24 cellular contexts compared by ENCODE assay signal in the genomic region with DNA sequence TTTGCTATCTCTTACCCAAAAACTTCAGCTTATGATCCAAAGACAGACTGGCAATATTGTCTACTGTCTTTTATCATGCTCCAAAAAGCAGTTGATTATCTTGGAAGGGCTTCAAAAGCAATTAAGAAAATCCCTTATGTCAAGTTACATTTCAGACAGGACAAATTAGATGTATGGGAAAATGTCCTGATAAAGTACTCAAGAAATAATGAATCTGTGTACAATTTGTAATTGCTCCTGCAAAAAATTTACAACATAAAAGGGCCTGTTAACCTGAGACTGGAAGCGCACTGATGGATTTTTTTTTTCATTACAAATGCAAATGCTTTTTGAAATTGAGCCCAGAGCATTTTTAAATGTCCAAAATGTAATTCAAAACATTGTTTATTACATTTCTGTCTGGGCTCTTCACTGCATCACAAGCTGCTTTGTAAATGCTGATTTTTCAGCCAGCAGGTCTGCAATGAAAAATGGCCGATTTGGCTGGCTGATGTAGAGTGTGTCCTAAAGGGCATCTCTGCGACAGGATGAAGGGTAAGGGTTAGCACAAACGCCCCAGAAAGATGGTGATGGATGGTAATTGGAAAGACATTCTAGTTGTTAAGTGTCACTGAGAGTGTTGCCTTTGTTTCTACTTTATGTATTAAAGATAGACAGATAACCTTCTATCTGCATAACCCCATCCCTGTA.
"Had no signal": no experiment of that assay in that cellular context is flagged by ENCODE, and none has a peak within 500 bp of the region (broad histone marks: within the 10 kb centered on the region; RNA-seq: fewer than 3 reads in every experiment).

No MANE protein-coding gene starts in this region.

- H3K36me3 ChIP-seq: left lung, right atrium auricular region, tibial artery had no signal

- H3K27ac Mint-ChIP-seq: activated CD4-positive, alpha-beta memory T cell treated with anti-CD3 and anti-CD28 coated beads, Interleukin-2, amount 10 ng/mL, durations not matched to agents 7 days and 5 days; activated CD8-positive, alpha-beta memory T cell treated with anti-CD3 and anti-CD28 coated beads, Interleukin-2, amount 10 ng/mL, durations not matched to agents 7 days and 5 days; activated naive CD8-positive, alpha-beta T cell treated with anti-CD3 and anti-CD28 coated beads, Interleukin-2, amount 10 ng/mL, durations not matched to agents 7 days and 5 days; activated T-cell treated with anti-CD3 and anti-CD28 coated beads, Interleukin-2, amount 50 U/mL, for 24 hours; activated T-helper 2 cell treated with anti-CD3 and anti-CD28 coated beads, Interferon-gamma antibody, Interleukin-2, Interleukin-4, amounts not matched to agents 10 μg/mL and 5 μg/mL and 100 μg/mL, durations not matched to agents 14 hours and 24 hours and 36 hours; progenitor cell of endocrine pancreas; T-helper 2 cell treated with Interferon-gamma antibody and Interleukin-4, amounts not matched to agents 5 μg/mL and 100 μg/mL, for 36 hours had no signal

- H3K4me3 Mint-ChIP-seq: activated CD4-positive, alpha-beta memory T cell treated with anti-CD3 and anti-CD28 coated beads, Interleukin-2, amount 10 ng/mL, durations not matched to agents 7 days and 5 days; activated CD8-positive, alpha-beta memory T cell treated with anti-CD3 and anti-CD28 coated beads, Interleukin-2, amount 10 ng/mL, durations not matched to agents 7 days and 5 days; activated naive CD8-positive, alpha-beta T cell treated with anti-CD3 and anti-CD28 coated beads, Interleukin-2, amount 10 ng/mL, durations not matched to agents 7 days and 5 days; activated T-cell treated with anti-CD3 and anti-CD28 coated beads, Interleukin-2, amount 50 U/mL, for 24 hours; T-helper 2 cell treated with Interferon-gamma antibody and Interleukin-4, amounts not matched to agents 5 μg/mL and 100 μg/mL, for 36 hours had no signal

- H3K9me3 ChIP-seq: left lung, right atrium auricular region, tibial artery had no signal

- H3K4me1 Mint-ChIP-seq: activated CD4-positive, alpha-beta memory T cell treated with anti-CD3 and anti-CD28 coated beads, Interleukin-2, amount 10 ng/mL, durations not matched to agents 7 days and 5 days; activated CD8-positive, alpha-beta memory T cell treated with anti-CD3 and anti-CD28 coated beads, Interleukin-2, amount 10 ng/mL, durations not matched to agents 7 days and 5 days; activated naive CD8-positive, alpha-beta T cell treated with anti-CD3 and anti-CD28 coated beads, Interleukin-2, amount 10 ng/mL, durations not matched to agents 7 days and 5 days had no signal

- H3K9me3 Mint-ChIP-seq: activated CD4-positive, alpha-beta memory T cell treated with anti-CD3 and anti-CD28 coated beads, Interleukin-2, amount 10 ng/mL, durations not matched to agents 7 days and 5 days; activated T-cell treated with anti-CD3 and anti-CD28 coated beads, Interleukin-2, amount 50 U/mL, for 24 hours; activated T-helper 2 cell treated with anti-CD3 and anti-CD28 coated beads, Interferon-gamma antibody, Interleukin-2, Interleukin-4, amounts not matched to agents 10 μg/mL and 5 μg/mL and 100 μg/mL, durations not matched to agents 14 hours and 24 hours and 36 hours; T-helper 2 cell treated with Interferon-gamma antibody and Interleukin-4, amounts not matched to agents 5 μg/mL and 100 μg/mL, for 36 hours had no signal

- H3K27me3 ChIP-seq: dorsolateral prefrontal cortex, left lung, right atrium auricular region, tibial artery had no signal

- H3K4me1 ChIP-seq: foreskin keratinocyte, left lung had no signal

- H3K4me3 ChIP-seq: dorsolateral prefrontal cortex, left lung, right atrium auricular region, tibial artery had no signal

- H3K27ac ChIP-seq: dorsolateral prefrontal cortex, epithelial cell of prostate, foreskin keratinocyte, left lung, tibial artery had no signal

- FAIRE-seq: TTC549 had no signal

- H3K36me3 Mint-ChIP-seq: activated CD8-positive, alpha-beta memory T cell treated with anti-CD3 and anti-CD28 coated beads, Interleukin-2, amount 10 ng/mL, durations not matched to agents 7 days and 5 days; activated naive CD8-positive, alpha-beta T cell treated with anti-CD3 and anti-CD28 coated beads, Interleukin-2, amount 10 ng/mL, durations not matched to agents 7 days and 5 days had no signal

- DNase-seq: activated CD4-positive, alpha-beta memory T cell treated with anti-CD3 and anti-CD28 coated beads, Interleukin-2, amount 10 ng/mL, durations not matched to agents 7 days and 5 days; activated CD4-positive, alpha-beta T cell treated with anti-CD3 and anti-CD28 coated beads for 4 hours; activated CD8-positive, alpha-beta memory T cell treated with anti-CD3 and anti-CD28 coated beads, Interleukin-2, amount 10 ng/mL, durations not matched to agents 7 days and 5 days; activated naive CD4-positive, alpha-beta T cell treated with Interleukin-2 at 50 U/mL for 16 hours; activated naive CD8-positive, alpha-beta T cell treated with anti-CD3 and anti-CD28 coated beads, Interleukin-2, amount 10 ng/mL, durations not matched to agents 7 days and 5 days; activated T-cell treated with anti-CD3 and anti-CD28 coated beads, Interleukin-2, amount 50 U/mL, for 24 hours; amygdala; dorsolateral prefrontal cortex; foreskin keratinocyte; glutamatergic neuron; left lung; midbrain; stimulated activated CD4-positive, alpha-beta T cell treated with anti-CD3 and anti-CD28 coated beads, Interleukin-12 subunit alpha, Interleukin-12 subunit beta, amount 100 ng/mL, for 4 hours; stimulated activated CD4-positive, alpha-beta T cell treated with anti-CD3 and anti-CD28 coated beads, Interleukin-1b, Interleukin-23, amount 100 ng/mL, for 48 hours; stimulated activated CD8-positive, alpha-beta memory T cell treated with anti-CD3 and anti-CD28 coated beads, Interleukin-4, amount 100 ng/mL, for 48 hours; stimulated activated naive CD8-positive, alpha-beta T cell treated with anti-CD3 and anti-CD28 coated beads, Interleukin-15, Interleukin-2, amounts not matched to agents 100 U/mL and 50 U/mL, for 24 hours; substantia nigra; tibial artery had no signal

- ATAC-seq: activated CD8-positive, alpha-beta memory T cell treated with anti-CD3 and anti-CD28 coated beads, Interleukin-2, amount 10 ng/mL, durations not matched to agents 7 days and 5 days; foreskin keratinocyte; left lung; stimulated activated naive CD8-positive, alpha-beta T cell treated with anti-CD3 and anti-CD28 coated beads, Interleukin-15, Interleukin-2, amounts not matched to agents 100 U/mL and 50 U/mL, for 24 hours had no signal
